In genomic region chr3:66553714-66554113, GRCh38 we compare ENCODE assay signal across 20 cellular contexts. TPM values are rescaled to one million over a fixed set of nuclear protein-coding genes. Genes with fewer than 3 reads are reported as not detected.
DNase-seq lines count a peak whose midpoint lies in the region; ATAC-seq and TF ChIP-seq lines count a peak whose summit lies in the region.
"Had no signal": no experiment of that assay in that cellular context is flagged by ENCODE, and none has a peak within 500 bp of the region (broad histone marks: within the 10 kb centered on the region; RNA-seq: fewer than 3 reads in every experiment).

No MANE protein-coding gene starts in this region.

- no peak for ATAC-seq in activated CD8-positive, alpha-beta memory T cell treated with anti-CD3 and anti-CD28 coated beads, Interleukin-2, amount 10 ng/mL, durations not matched to agents 7 days and 5 days

- no peak overlapping the region for H3K4me3 ChIP-seq in PC-9

- no peak for TF ChIP-seq CTCF in PC-9 (conservative IDR thresholded peaks at IDR 0.05)
- TF ChIP-seq CTCF in CD14-positive monocyte (IDR thresholded peaks at IDR 0.05): no peak

- no peaks in the 10 kb centered on the region for H3K9me3 ChIP-seq in PC-9 (ENCODE audit: insufficient read depth, low read depth)
- H3K9me3 ChIP-seq: Caco-2 had no signal

- H3K4me1 ChIP-seq in PC-9 (replicated peaks; ENCODE audit: insufficient read depth): peaks cover 16% of the 10 kb centered on the region; the same call in 1 of the 2 replicates
- H3K4me1 ChIP-seq: Caco-2 had no signal

- intact Hi-C loops in PC-9 (cut with micrococcal nuclease; ENCODE audit: unreplicated experiment): no loop called here
- intact Hi-C loops in CD14-positive monocyte (cut with micrococcal nuclease): no loop called here

- no peaks in the 10 kb centered on the region for H3K9me2 ChIP-seq in PC-9 (ENCODE audit: insufficient read depth)

- no peaks in the 10 kb centered on the region for H3F3A ChIP-seq in PC-9 (ENCODE audit: insufficient read depth, low read depth)

- no peak overlapping the region for H2AFZ ChIP-seq in PC-9

- H3K27ac ChIP-seq in PC-9: peak overlapping the region; percentile 63

- DNase-seq in ELF-1 (ENCODE audit: low read depth, low spot score): peak; percentile 2
- DNase-seq in PC-9: no peak
- DNase-seq in left kidney (ENCODE audit: low read depth, low spot score): peak; percentile 62
- peak; percentile 54 for DNase-seq in retina
- no peak for DNase-seq in putamen (ENCODE audit: low spot score)
- DNase-seq in activated CD8-positive, alpha-beta memory T cell treated with anti-CD3 and anti-CD28 coated beads, Interleukin-2, amount 10 ng/mL, durations not matched to agents 7 days and 5 days: no peak
- DNase-seq in SIG-M5 (lab: John Stamatoyannopoulos, UW): no peak
- no peak for DNase-seq in CD14-positive monocyte (ENCODE audit: low spot score)
- DNase-seq: AML-193; Caco-2; CD4-positive, alpha-beta T cell; DMS153; H7; HFFc6; NCI-H1105; NCI-H2081 treated with DMSO at 0.1 percent for 48 hours; NCI-H774; SW 1271; T-helper 2 cell had no signal

- no TSS peak for BruUV-seq in PC-9 (replicated peaks; lab: Mats Ljungman, UMichigan)

- H4K20me1 ChIP-seq in PC-9 (ENCODE audit: insufficient read depth): no peaks in the 10 kb centered on the region

- H3K27ac Mint-ChIP-seq in activated CD8-positive, alpha-beta memory T cell treated with anti-CD3 and anti-CD28 coated beads, Interleukin-2, amount 10 ng/mL, durations not matched to agents 7 days and 5 days: no peak overlapping the region
- no peak overlapping the region for H3K27ac Mint-ChIP-seq in CD14-positive monocyte
- H3K27ac Mint-ChIP-seq: CD4-positive, alpha-beta T cell; IgD-negative memory B cell had no signal

- H3K4me1 Mint-ChIP-seq in activated CD8-positive, alpha-beta memory T cell treated with anti-CD3 and anti-CD28 coated beads, Interleukin-2, amount 10 ng/mL, durations not matched to agents 7 days and 5 days: peaks cover 8% of the 10 kb centered on the region
- H3K4me1 Mint-ChIP-seq in CD14-positive monocyte: no peaks in the 10 kb centered on the region

- no peaks in the 10 kb centered on the region for H3K79me2 ChIP-seq in PC-9 (ENCODE audit: low read depth)

- CTCF ChIA-PET in PC-9 (lab: Charles Lee): no interaction called here
- CTCF ChIA-PET in activated CD8-positive, alpha-beta memory T cell treated with anti-CD3 and anti-CD28 coated beads, Interleukin-2, amount 10 ng/mL, durations not matched to agents 7 days and 5 days (lab: Charles Lee): interaction anchor here (1.6 kb wide), 1 partner anchor 28 kb away, joined by 3 read pairs; no protein-coding TSS in a partner anchor

- no peak overlapping the region for H3K4me3 Mint-ChIP-seq in activated CD8-positive, alpha-beta memory T cell treated with anti-CD3 and anti-CD28 coated beads, Interleukin-2, amount 10 ng/mL, durations not matched to agents 7 days and 5 days
- H3K4me3 Mint-ChIP-seq in CD14-positive monocyte: no peak overlapping the region
- H3K4me3 Mint-ChIP-seq: CD4-positive, alpha-beta T cell; HFFc6; IgD-negative memory B cell had no signal

- no peak overlapping the region for H3K4me2 ChIP-seq in PC-9

- POLR2A ChIA-PET in PC-9 (lab: Charles Lee; ENCODE audit: unreplicated experiment): no interaction called here

- H3K9me3 Mint-ChIP-seq in activated CD8-positive, alpha-beta memory T cell treated with anti-CD3 and anti-CD28 coated beads, Interleukin-2, amount 10 ng/mL, durations not matched to agents 7 days and 5 days (ENCODE audit: low read depth): peaks cover 1% of the 10 kb centered on the region
- peaks cover 0 to 7% (median 0%) of the 10 kb centered on the region in 7 donors for H3K9me3 Mint-ChIP-seq in CD14-positive monocyte
- H3K9me3 Mint-ChIP-seq: CD4-positive, alpha-beta T cell had no signal

- no peaks in the 10 kb centered on the region for H3K36me3 Mint-ChIP-seq in activated CD8-positive, alpha-beta memory T cell treated with anti-CD3 and anti-CD28 coated beads, Interleukin-2, amount 10 ng/mL, durations not matched to agents 7 days and 5 days
- H3K36me3 Mint-ChIP-seq in CD14-positive monocyte: no peaks in the 10 kb centered on the region

- no peaks in the 10 kb centered on the region for H3K27me3 Mint-ChIP-seq in activated CD8-positive, alpha-beta memory T cell treated with anti-CD3 and anti-CD28 coated beads, Interleukin-2, amount 10 ng/mL, durations not matched to agents 7 days and 5 days
- H3K27me3 Mint-ChIP-seq in CD14-positive monocyte (ENCODE audit: low read depth in 3 of 3): peaks cover 1 to 5% (median 3%) of the 10 kb centered on the region in 3 donors

- no peaks in the 10 kb centered on the region for H3K27me3 ChIP-seq in PC-9 (ENCODE audit: insufficient read depth, low read depth)

- no peaks in the 10 kb centered on the region for H3K36me3 ChIP-seq in PC-9 (ENCODE audit: low read depth)

RNA-seq across cellular contexts. Expression of gene LRIG1, which starts 52.9 kb away (rescaled TPM):
- not detected in 2 replicates for total RNA-seq in PC-9 (2021)
- 10 to 100 TPM; 21.0 to 31.6 TPM for total RNA-seq in activated CD8-positive, alpha-beta memory T cell treated with anti-CD3 and anti-CD28 coated beads, Interleukin-2, amount 10 ng/mL, durations not matched to agents 7 days and 5 days
- 1 to 10 TPM in 1 of 2 donors, under 1 TPM in 1; 0.82 to 1.0 TPM for polyA plus RNA-seq in CD14-positive monocyte

Comparison
In these comparisons a context has a peak if more than half of its experiments do, and no peak if none do; other contexts are left out.
1. DNase-seq: peak in ELF-1 (single experiment), left kidney (single experiment) and retina (single experiment); none in PC-9 (0 of 2), putamen (single experiment), activated CD8-positive, alpha-beta memory T cell treated with anti-CD3 and anti-CD28 coated beads, Interleukin-2, amount 10 ng/mL, durations not matched to agents 7 days and 5 days (single experiment), SIG-M5 (single experiment) and CD14-positive monocyte (single experiment).
2. RNA of gene LRIG1, which starts 52.9 kb away (total RNA-seq): 21.0 to 31.6 TPM in activated CD8-positive, alpha-beta memory T cell treated with anti-CD3 and anti-CD28 coated beads, Interleukin-2, amount 10 ng/mL, durations not matched to agents 7 days and 5 days; not detected in PC-9; every median in the first group is over 10 times any median in the second.